ENCODE assay signal across 8 cellular contexts in genomic region chr10:74824184-74825032, GRCh38. TPM values are rescaled to one million over a fixed set of nuclear protein-coding genes. Genes with fewer than 3 reads are reported as not detected.
DNase-seq lines count a peak whose midpoint lies in the region; ATAC-seq and TF ChIP-seq lines count a peak whose summit lies in the region.

No MANE protein-coding gene starts in this region.

- no peaks in the 10 kb centered on the region for H3K36me3 Mint-ChIP-seq in activated naive CD4-positive, alpha-beta T cell treated with anti-CD3 and anti-CD28 coated beads for 36 hours (ENCODE audit: low read depth)

- H3K79me2 ChIP-seq in ACC112 (ENCODE audit: control insufficient read depth, insufficient read depth, low read length, unreplicated experiment) (peaks cover 16% of the 10 kb centered on the region), KMS-11 (ENCODE audit: insufficient read depth, low read depth) (peaks cover 24% of the 10 kb centered on the region)

- no peaks in the 10 kb centered on the region for H3K9me3 ChIP-seq in iPS-18a (ENCODE audit: control insufficient read depth, low read depth, low read length)

- H3K4me3 Mint-ChIP-seq in activated naive CD4-positive, alpha-beta T cell treated with anti-CD3 and anti-CD28 coated beads for 36 hours, result peak overlapping the region; percentile 84

- ATAC-seq in GM21619 (IDR thresholded peaks at IDR 0.05; ENCODE audit: unreplicated experiment) (no peak), GM18520 (IDR thresholded peaks at IDR 0.05; ENCODE audit: unreplicated experiment) (no peak)

- H3K9me3 Mint-ChIP-seq in activated naive CD4-positive, alpha-beta T cell treated with anti-CD3 and anti-CD28 coated beads for 36 hours, result no peaks in the 10 kb centered on the region

- H3K4me2 ChIP-seq in KMS-11, result peak overlapping the region; percentile 88

- intact Hi-C loops in activated naive CD4-positive, alpha-beta T cell treated with anti-CD3 and anti-CD28 coated beads for 36 hours (cut with micrococcal nuclease), result loop anchor here (5.0 kb wide), 3 partner anchors 188 to 1727 kb away; partner anchors contain the start of genes ANXA7 and P4HA1

- peak; percentile 50 for DNase-seq in activated naive CD4-positive, alpha-beta T cell treated with anti-CD3 and anti-CD28 coated beads for 36 hours
- DNase-seq in stimulated activated CD4-positive, alpha-beta T cell treated with anti-CD3 and anti-CD28 coated beads, Interleukin-12 subunit alpha, Interleukin-12 subunit beta, amount 100 ng/mL, for 4 hours, result peak; percentile 7
- DNase-seq in NCI-H345 treated with DMSO at 0.1 percent for 48 hours (lab: John Stamatoyannopoulos, UW; ENCODE audit: unreplicated experiment), result no peak

- no peaks in the 10 kb centered on the region for H4K20me1 ChIP-seq in KMS-11 (ENCODE audit: insufficient read depth)

- H3K27me3 Mint-ChIP-seq in activated naive CD4-positive, alpha-beta T cell treated with anti-CD3 and anti-CD28 coated beads for 36 hours (ENCODE audit: low read depth), result no peaks in the 10 kb centered on the region

- H2AFZ ChIP-seq in ACC112 (ENCODE audit: low read length, unreplicated experiment) (peak overlapping the region; percentile 53), KMS-11 (ENCODE audit: low read depth) (peak overlapping the region; percentile 85)

- CTCF ChIA-PET in activated naive CD4-positive, alpha-beta T cell treated with anti-CD3 and anti-CD28 coated beads for 36 hours (lab: Charles Lee), result interaction anchor here (0.6 kb wide), 3 partner anchors 180 to 596 kb away, joined by 3 to 4 read pairs (median 3); no protein-coding TSS in a partner anchor

- H3K27ac Mint-ChIP-seq in activated naive CD4-positive, alpha-beta T cell treated with anti-CD3 and anti-CD28 coated beads for 36 hours, result peak overlapping the region; percentile 74

- peak overlapping the region; percentile 76; the same call in 1 of the 2 replicates for H3K9ac ChIP-seq in KMS-11
- H3K9ac ChIP-seq in iPS-18a (ENCODE audit: low read length), result peak overlapping the region; percentile 71

- TF ChIP-seq CTCF in KMS-11 (conservative IDR thresholded peaks at IDR 0.05; ENCODE audit: low read depth, low read length), result no peak

- H3K27me3 ChIP-seq in ACC112 (ENCODE audit: insufficient read depth, low read length) (no peaks in the 10 kb centered on the region), KMS-11 (ENCODE audit: insufficient read depth, low read depth) (no peaks in the 10 kb centered on the region), iPS-18a (ENCODE audit: control insufficient read depth, insufficient read depth, low read length) (no peaks in the 10 kb centered on the region)

- H3K4me3 ChIP-seq in ACC112 (ENCODE audit: low read depth, low read length) (peak overlapping the region; percentile 98), KMS-11 (IDR thresholded peaks at IDR 0.05; ENCODE audit: insufficient read depth, low read depth, low read length) (no peak overlapping the region), iPS-18a (ENCODE audit: low read length) (peak overlapping the region; percentile 90)

- H3K4me1 ChIP-seq in ACC112 (ENCODE audit: control insufficient read depth, insufficient read depth, low read length, unreplicated experiment), result peaks cover 30% of the 10 kb centered on the region
- H3K4me1 ChIP-seq in KMS-11 (ENCODE audit: low read depth, poor library complexity, severe bottlenecking), result peaks cover 17% of the 10 kb centered on the region
- peaks cover 6% of the 10 kb centered on the region for H3K4me1 ChIP-seq in iPS-18a (ENCODE audit: control insufficient read depth, low read depth, low read length)

- H3K36me3 ChIP-seq in ACC112 (ENCODE audit: insufficient read depth, low read length), result no peaks in the 10 kb centered on the region
- H3K36me3 ChIP-seq in KMS-11 (ENCODE audit: insufficient read depth), result no peaks in the 10 kb centered on the region
- H3K36me3 ChIP-seq in iPS-18a (ENCODE audit: control insufficient read depth, low read depth, low read length), result no peaks in the 10 kb centered on the region

- H3K4me1 Mint-ChIP-seq in activated naive CD4-positive, alpha-beta T cell treated with anti-CD3 and anti-CD28 coated beads for 36 hours (ENCODE audit: low read depth), result peaks cover 43% of the 10 kb centered on the region

- H3K27ac ChIP-seq in ACC112 (ENCODE audit: low read depth, low read length) (no peak overlapping the region), KMS-11 (peak overlapping the region; percentile 53), iPS-18a (ENCODE audit: low read length) (peak overlapping the region; percentile 31)

RNA-seq across cellular contexts. Expression of gene KAT6B, which starts 2.0 kb away (rescaled TPM):
- 10 to 100 TPM; 17.3 to 17.9 TPM for total RNA-seq in activated naive CD4-positive, alpha-beta T cell treated with anti-CD3 and anti-CD28 coated beads for 36 hours
